ENCODE assay signal across 16 cellular contexts in the genomic region with DNA sequence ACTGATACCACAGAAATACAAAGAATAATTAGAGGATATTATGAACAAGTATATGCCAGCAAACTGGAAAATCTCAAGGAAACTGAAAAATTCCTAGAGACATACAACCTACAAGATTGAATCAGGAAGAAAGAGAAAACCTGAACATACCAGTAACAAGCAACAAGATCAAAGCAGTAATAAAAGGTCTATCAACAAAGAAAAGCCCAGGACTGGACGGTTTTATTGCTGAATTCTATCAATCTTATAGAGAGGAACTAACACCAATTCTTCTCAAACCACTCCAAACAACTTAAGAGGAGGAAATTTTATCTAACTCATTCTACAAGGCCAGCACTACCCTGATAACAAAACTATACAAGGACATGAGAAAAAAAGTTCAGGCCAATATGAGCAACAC.
DNase-seq lines count a peak whose midpoint lies in the region; ATAC-seq and TF ChIP-seq lines count a peak whose summit lies in the region.
"Had no signal": no experiment of that assay in that cellular context is flagged by ENCODE, and none has a peak within 500 bp of the region (broad histone marks: within the 10 kb centered on the region; RNA-seq: fewer than 3 reads in every experiment).

No MANE protein-coding gene starts in this region.

- H3K4me1 ChIP-seq in mucosa of descending colon (ENCODE audit: low read depth) = no peaks in the 10 kb centered on the region
- H3K4me1 ChIP-seq: A549 had no signal

- peaks cover 54% of the 10 kb centered on the region for H3K36me3 Mint-ChIP-seq in activated naive CD4-positive, alpha-beta T cell treated with anti-CD3 and anti-CD28 coated beads, Interleukin-2, amount 50 U/mL, for 24 hours
- peaks cover 53% of the 10 kb centered on the region for H3K36me3 Mint-ChIP-seq in activated B cell treated with CpG ODN at 0.5 μM for 24 hours (ENCODE audit: low read depth)

- ATAC-seq in activated B cell treated with CpG ODN at 0.5 μM for 24 hours (ENCODE audit: low read depth) = no peak
- peak; percentile 65 for ATAC-seq in mucosa of descending colon
- no peak for ATAC-seq in HG02571 (IDR thresholded peaks at IDR 0.05; ENCODE audit: unreplicated experiment)
- ATAC-seq in HG03045 (IDR thresholded peaks at IDR 0.05; ENCODE audit: unreplicated experiment) = no peak
- ATAC-seq: A549 had no signal

- peaks cover 25% of the 10 kb centered on the region for H3K9me3 Mint-ChIP-seq in activated naive CD4-positive, alpha-beta T cell treated with anti-CD3 and anti-CD28 coated beads, Interleukin-2, amount 50 U/mL, for 24 hours
- peaks cover 27% of the 10 kb centered on the region for H3K9me3 Mint-ChIP-seq in activated B cell treated with CpG ODN at 0.5 μM for 24 hours

- no peaks in the 10 kb centered on the region for H3K27me3 Mint-ChIP-seq in activated naive CD4-positive, alpha-beta T cell treated with anti-CD3 and anti-CD28 coated beads, Interleukin-2, amount 50 U/mL, for 24 hours
- H3K27me3 Mint-ChIP-seq in activated B cell treated with CpG ODN at 0.5 μM for 24 hours = no peaks in the 10 kb centered on the region

- DNase-seq in activated naive CD4-positive, alpha-beta T cell treated with Interleukin-2 at 50 U/mL for 16 hours = no peak
- DNase-seq in activated B cell treated with CpG ODN at 0.5 μM for 24 hours (no peak), mucosa of descending colon (no peak), NCI-H748 (lab: John Stamatoyannopoulos, UW; ENCODE audit: unreplicated experiment) (no peak)
- DNase-seq: HFFc6; IMR-90; NCI-H1105; NCI-H1694; NCI-H2227 treated with DMSO at 0.1 percent for 48 hours; NCI-H526; NK-92 treated with Interleukin-12 subunit alpha and Interleukin-12 subunit beta, amount 100 ng/mL, for 24 hours; SIG-M5 had no signal

- H3K4me1 Mint-ChIP-seq in activated naive CD4-positive, alpha-beta T cell treated with anti-CD3 and anti-CD28 coated beads, Interleukin-2, amount 50 U/mL, for 24 hours = peaks cover 57% of the 10 kb centered on the region
- H3K4me1 Mint-ChIP-seq in activated B cell treated with CpG ODN at 0.5 μM for 24 hours = peaks cover 19% of the 10 kb centered on the region

- intact Hi-C loops in activated B cell treated with CpG ODN at 0.5 μM for 24 hours (cut with micrococcal nuclease) = no loop called here
- intact Hi-C loops in mucosa of descending colon (cut with DNase I, micrococcal nuclease) = no loop called here

- no peaks in the 10 kb centered on the region for H3K36me3 ChIP-seq in mucosa of descending colon (ENCODE audit: low read depth)

- no peak overlapping the region for H3K4me3 Mint-ChIP-seq in activated naive CD4-positive, alpha-beta T cell treated with anti-CD3 and anti-CD28 coated beads, Interleukin-2, amount 50 U/mL, for 24 hours
- H3K4me3 Mint-ChIP-seq in activated B cell treated with CpG ODN at 0.5 μM for 24 hours = no peak overlapping the region
- H3K4me3 Mint-ChIP-seq: HFFc6 had no signal

- POLR2A ChIA-PET in activated B cell treated with CpG ODN at 0.5 μM for 24 hours (lab: Charles Lee) = no interaction called here

- H3K4me3 ChIP-seq in mucosa of descending colon = no peak overlapping the region
- H3K4me3 ChIP-seq: A549 had no signal

- CTCF ChIA-PET in activated B cell treated with CpG ODN at 0.5 μM for 24 hours (lab: Charles Lee) = no interaction called here

- peak overlapping the region; percentile 18 for H3K27ac Mint-ChIP-seq in activated naive CD4-positive, alpha-beta T cell treated with anti-CD3 and anti-CD28 coated beads, Interleukin-2, amount 50 U/mL, for 24 hours
- peak overlapping the region; percentile 31 for H3K27ac Mint-ChIP-seq in activated B cell treated with CpG ODN at 0.5 μM for 24 hours
- H3K27ac Mint-ChIP-seq: HFFc6 had no signal

- TF ChIP-seq CTCF in activated B cell treated with CpG ODN at 0.5 μM for 24 hours (IDR thresholded peaks at IDR 0.05) = no peak
- TF ChIP-seq CTCF in mucosa of descending colon (IDR thresholded peaks at IDR 0.05) = no peak

- peaks cover 15% of the 10 kb centered on the region for H3K9me3 ChIP-seq in mucosa of descending colon
